ENCODE assay signal across 8 cellular contexts in genomic region chr9:5449521-5450359, GRCh38. TPM values are rescaled to one million over a fixed set of nuclear protein-coding genes. Genes with fewer than 3 reads are reported as not detected.
DNase-seq lines count a peak whose midpoint lies in the region; ATAC-seq and TF ChIP-seq lines count a peak whose summit lies in the region.

No MANE protein-coding gene starts in this region.

- intact Hi-C loops in activated CD4-positive, alpha-beta T cell treated with anti-CD3 and anti-CD28 coated beads, Interleukin-2, amount 10 ng/mL, durations not matched to agents 24 days and 14 days (cut with micrococcal nuclease): loop anchor here (1.0 to 10.0 kb wide), 11 partner anchors 10 to 1922 kb away; partner anchors contain the start of genes GLIS3, JAK2, PDCD1LG2 and PLGRKT

- H3K9me3 Mint-ChIP-seq in activated CD4-positive, alpha-beta T cell treated with anti-CD3 and anti-CD28 coated beads, Interleukin-2, amount 10 ng/mL, durations not matched to agents 24 days and 14 days: peaks cover 6% of the 10 kb centered on the region
- H3K9me3 Mint-ChIP-seq in activated naive CD8-positive, alpha-beta T cell treated with anti-CD3 and anti-CD28 coated beads for 36 hours: no peaks in the 10 kb centered on the region

- peak; percentile 64 for DNase-seq in activated CD4-positive, alpha-beta T cell treated with anti-CD3 and anti-CD28 coated beads, Interleukin-2, amount 10 ng/mL, durations not matched to agents 24 days and 14 days
- DNase-seq in activated CD4-positive, alpha-beta T cell treated with anti-CD3 and anti-CD28 coated beads, Interleukin-2, amount 50 U/mL, for 1 hour: no peak
- DNase-seq in activated naive CD8-positive, alpha-beta T cell treated with anti-CD3 and anti-CD28 coated beads for 36 hours: no peak
- DNase-seq in kidney epithelial cell (ENCODE audit: low read depth) (no peak), thoracic aorta (ENCODE audit: low spot score) (no peak), Ammon's horn (ENCODE audit: low spot score) (no peak)

- peak overlapping the region; percentile 66 to 75 for H3K27ac ChIP-seq in thoracic aorta

- H3K4me3 Mint-ChIP-seq in activated CD4-positive, alpha-beta T cell treated with anti-CD3 and anti-CD28 coated beads, Interleukin-2, amount 10 ng/mL, durations not matched to agents 24 days and 14 days: peak overlapping the region; percentile 90
- H3K4me3 Mint-ChIP-seq in activated naive CD8-positive, alpha-beta T cell treated with anti-CD3 and anti-CD28 coated beads for 36 hours: peak overlapping the region; percentile 96

- H3K9me3 ChIP-seq in thoracic aorta: no peaks in the 10 kb centered on the region

- peak overlapping the region; percentile 70 for H3K4me3 ChIP-seq in kidney epithelial cell (ENCODE audit: low read depth, low read length)
- H3K4me3 ChIP-seq in thoracic aorta: peak overlapping the region; percentile 76

- peaks cover 17 to 47% of the 10 kb centered on the region in 2 donors for H3K4me1 ChIP-seq in thoracic aorta (ENCODE audit: control insufficient read depth in 1 of 2, low read depth in 2 of 2)

- no peaks in the 10 kb centered on the region for H3K27me3 Mint-ChIP-seq in activated CD4-positive, alpha-beta T cell treated with anti-CD3 and anti-CD28 coated beads, Interleukin-2, amount 10 ng/mL, durations not matched to agents 24 days and 14 days
- H3K27me3 Mint-ChIP-seq in activated naive CD8-positive, alpha-beta T cell treated with anti-CD3 and anti-CD28 coated beads for 36 hours: no peaks in the 10 kb centered on the region

- peaks cover 52% of the 10 kb centered on the region for H3K4me1 Mint-ChIP-seq in activated CD4-positive, alpha-beta T cell treated with anti-CD3 and anti-CD28 coated beads, Interleukin-2, amount 10 ng/mL, durations not matched to agents 24 days and 14 days
- peaks cover 73% of the 10 kb centered on the region for H3K4me1 Mint-ChIP-seq in activated naive CD8-positive, alpha-beta T cell treated with anti-CD3 and anti-CD28 coated beads for 36 hours

- H3K27me3 ChIP-seq in kidney epithelial cell (ENCODE audit: control insufficient read depth, insufficient read depth, low read length) (no peaks in the 10 kb centered on the region), thoracic aorta (replicated peaks; ENCODE audit: insufficient read depth) (no peaks in the 10 kb centered on the region)

- H3K36me3 Mint-ChIP-seq in activated CD4-positive, alpha-beta T cell treated with anti-CD3 and anti-CD28 coated beads, Interleukin-2, amount 10 ng/mL, durations not matched to agents 24 days and 14 days (ENCODE audit: low read depth): peaks cover 19% of the 10 kb centered on the region
- H3K36me3 Mint-ChIP-seq in activated naive CD8-positive, alpha-beta T cell treated with anti-CD3 and anti-CD28 coated beads for 36 hours: peaks cover 15% of the 10 kb centered on the region

- H3K27ac Mint-ChIP-seq in activated CD4-positive, alpha-beta T cell treated with anti-CD3 and anti-CD28 coated beads, Interleukin-2, amount 10 ng/mL, durations not matched to agents 24 days and 14 days: peak overlapping the region; percentile 90
- peak overlapping the region; percentile 95 for H3K27ac Mint-ChIP-seq in activated naive CD8-positive, alpha-beta T cell treated with anti-CD3 and anti-CD28 coated beads for 36 hours

- H3K36me3 ChIP-seq in kidney epithelial cell (ENCODE audit: control insufficient read depth, insufficient read depth, low read length) (no peaks in the 10 kb centered on the region), thoracic aorta (no peaks in the 10 kb centered on the region)

- no peak for ATAC-seq in thoracic aorta (ENCODE audit: insufficient number of reproducible peaks, low FRiP score, low read depth)
- no peak for ATAC-seq in GM19467 (IDR thresholded peaks at IDR 0.05; ENCODE audit: unreplicated experiment)
- no peak for ATAC-seq in HG03457 (IDR thresholded peaks at IDR 0.05; ENCODE audit: unreplicated experiment)

- no peak for TF ChIP-seq CTCF in kidney epithelial cell (IDR thresholded peaks at IDR 0.05; ENCODE audit: insufficient read depth, low read length, poor library complexity, severe bottlenecking)
- no peak for TF ChIP-seq CTCF in thoracic aorta (IDR thresholded peaks at IDR 0.05)

RNA-seq across cellular contexts. Expression of gene CD274, which starts 0.6 kb away (rescaled TPM):
- total RNA-seq in activated CD4-positive, alpha-beta T cell treated with anti-CD3 and anti-CD28 coated beads, Interleukin-2, amount 10 ng/mL, durations not matched to agents 24 days and 14 days: 52.1 and 57.6 TPM in 2 replicates
- 10 to 100 TPM; 22.0 to 24.6 TPM for total RNA-seq in activated naive CD8-positive, alpha-beta T cell treated with anti-CD3 and anti-CD28 coated beads for 36 hours
- total RNA-seq in kidney epithelial cell (6.6 and 7.7 TPM in 2 replicates), thoracic aorta (1 to 10 TPM; 2.2 to 7.3 TPM)

RNA-seq across cellular contexts. Expression of gene PLGRKT, which starts 12.0 kb away (rescaled TPM):
- total RNA-seq in activated CD4-positive, alpha-beta T cell treated with anti-CD3 and anti-CD28 coated beads, Interleukin-2, amount 10 ng/mL, durations not matched to agents 24 days and 14 days: 53.0 and 54.4 TPM in 2 replicates
- total RNA-seq in activated naive CD8-positive, alpha-beta T cell treated with anti-CD3 and anti-CD28 coated beads for 36 hours: 10 to 100 TPM; 27.3 to 27.5 TPM
- total RNA-seq in kidney epithelial cell (28.5 and 39.2 TPM in 2 replicates), thoracic aorta (1 to 10 TPM; 6.0 to 8.8 TPM)
